In genomic region chr3:50517721-50518206, GRCh38 we compare ENCODE assay signal across 1 cellular context.
TF ChIP-seq lines count a peak whose summit lies in the region.

No MANE protein-coding gene starts in this region.

TF ChIP-seq in GM23338, 12 proteins besides CTCF, POLR2A, EP300 and RAD21 (continued from another document):
- TF ChIP-seq REST (IDR thresholded peaks at IDR 0.05; ENCODE audit: unreplicated experiment) (no peak), EZH2phosphoT487 (IDR thresholded peaks at IDR 0.05; ENCODE audit: unreplicated experiment) (no peak), ZNF114 (CRISPR knock-in tag; IDR thresholded peaks at IDR 0.05) (no peak), ETS1 (IDR thresholded peaks at IDR 0.05) (no peak), ZNF462 (CRISPR knock-in tag; IDR thresholded peaks at IDR 0.05) (no peak), STAT1 (IDR thresholded peaks at IDR 0.05; ENCODE audit: unreplicated experiment) (no peak)
